1 cellular context compared by ENCODE assay signal in genomic region chr1:54199765-54200518, GRCh38.
TF ChIP-seq lines count a peak whose summit lies in the region.

A gene with protein sequence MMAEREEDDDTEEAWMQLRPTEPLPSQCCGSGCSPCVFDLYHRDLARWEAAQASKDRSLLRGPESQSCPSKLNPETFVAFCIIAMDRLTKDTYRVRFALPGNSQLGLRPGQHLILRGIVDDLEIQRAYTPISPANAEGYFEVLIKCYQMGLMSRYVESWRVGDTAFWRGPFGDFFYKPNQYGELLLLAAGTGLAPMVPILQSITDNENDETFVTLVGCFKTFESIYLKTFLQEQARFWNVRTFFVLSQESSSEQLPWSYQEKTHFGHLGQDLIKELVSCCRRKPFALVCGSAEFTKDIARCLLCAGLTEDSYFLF (minus strand): TSS chr1:54200030. CDS start chr1:54195616, 4,414 bp downstream.
TSS of gene MRPL37 (plus strand) at chr1:54200167. CDS start at chr1:54200244, 77 bp downstream.

TF ChIP-seq in HepG2, 621 proteins besides CTCF, POLR2A, EP300 and RAD21 (continued from another document and continues in another):
- TF ChIP-seq, protein P1, sequence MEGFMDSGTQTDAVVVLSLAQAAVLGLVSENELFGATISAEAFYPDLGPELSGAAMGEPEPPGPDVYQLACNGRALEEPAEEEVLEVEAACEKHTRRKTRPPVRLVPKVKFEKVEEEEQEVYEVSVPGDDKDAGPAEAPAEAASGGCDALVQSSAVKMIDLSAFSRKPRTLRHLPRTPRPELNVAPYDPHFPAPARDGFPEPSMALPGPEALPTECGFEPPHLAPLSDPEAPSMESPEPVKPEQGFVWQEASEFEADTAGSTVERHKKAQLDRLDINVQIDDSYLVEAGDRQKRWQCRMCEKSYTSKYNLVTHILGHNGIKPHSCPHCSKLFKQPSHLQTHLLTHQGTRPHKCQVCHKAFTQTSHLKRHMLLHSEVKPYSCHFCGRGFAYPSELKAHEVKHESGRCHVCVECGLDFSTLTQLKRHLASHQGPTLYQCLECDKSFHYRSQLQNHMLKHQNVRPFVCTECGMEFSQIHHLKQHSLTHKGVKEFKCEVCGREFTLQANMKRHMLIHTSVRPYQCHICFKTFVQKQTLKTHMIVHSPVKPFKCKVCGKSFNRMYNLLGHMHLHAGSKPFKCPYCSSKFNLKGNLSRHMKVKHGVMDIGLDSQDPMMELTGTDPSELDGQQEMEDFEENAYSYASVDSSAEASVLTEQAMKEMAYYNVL (CRISPR knock-in tag; IDR thresholded peaks at IDR 0.05; ENCODE audit: borderline replicate concordance) = no peak
- TF ChIP-seq BORCS8-MEF2B (CRISPR knock-in tag; IDR thresholded peaks at IDR 0.05) = no peak; the same call in 1 of the 2 replicates
- no peak for TF ChIP-seq SCMH1 (CRISPR knock-in tag; IDR thresholded peaks at IDR 0.05; ENCODE audit: borderline replicate concordance)
- no peak for TF ChIP-seq ZNF7 (CRISPR knock-in tag; IDR thresholded peaks at IDR 0.05)
- TF ChIP-seq GATAD1 (CRISPR knock-in tag; IDR thresholded peaks at IDR 0.05) = peak; percentile 93
- TF ChIP-seq, protein P2, sequence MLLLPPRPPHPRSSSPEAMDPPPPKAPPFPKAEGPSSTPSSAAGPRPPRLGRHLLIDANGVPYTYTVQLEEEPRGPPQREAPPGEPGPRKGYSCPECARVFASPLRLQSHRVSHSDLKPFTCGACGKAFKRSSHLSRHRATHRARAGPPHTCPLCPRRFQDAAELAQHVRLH (CRISPR knock-in tag; IDR thresholded peaks at IDR 0.05; ENCODE audit: borderline replicate concordance, low read depth) = peak; percentile 39; the same call in 1 of the 2 replicates
- no peak for TF ChIP-seq ZMYM2 (CRISPR knock-in tag; IDR thresholded peaks at IDR 0.05)
- no peak; the same call in 1 of the 2 replicates for TF ChIP-seq GLMP (CRISPR knock-in tag; IDR thresholded peaks at IDR 0.05; ENCODE audit: borderline replicate concordance)
- peak; percentile 91 for TF ChIP-seq ZNF558 (CRISPR knock-in tag; IDR thresholded peaks at IDR 0.05; ENCODE audit: borderline replicate concordance)
- TF ChIP-seq ZBTB26 (CRISPR knock-in tag; IDR thresholded peaks at IDR 0.05; ENCODE audit: borderline replicate concordance) = no peak
- TF ChIP-seq ZNF550 (CRISPR knock-in tag; IDR thresholded peaks at IDR 0.05; ENCODE audit: borderline replicate concordance) = no peak
- no peak for TF ChIP-seq PRDM15 (CRISPR knock-in tag; IDR thresholded peaks at IDR 0.05)
- TF ChIP-seq, protein P3, sequence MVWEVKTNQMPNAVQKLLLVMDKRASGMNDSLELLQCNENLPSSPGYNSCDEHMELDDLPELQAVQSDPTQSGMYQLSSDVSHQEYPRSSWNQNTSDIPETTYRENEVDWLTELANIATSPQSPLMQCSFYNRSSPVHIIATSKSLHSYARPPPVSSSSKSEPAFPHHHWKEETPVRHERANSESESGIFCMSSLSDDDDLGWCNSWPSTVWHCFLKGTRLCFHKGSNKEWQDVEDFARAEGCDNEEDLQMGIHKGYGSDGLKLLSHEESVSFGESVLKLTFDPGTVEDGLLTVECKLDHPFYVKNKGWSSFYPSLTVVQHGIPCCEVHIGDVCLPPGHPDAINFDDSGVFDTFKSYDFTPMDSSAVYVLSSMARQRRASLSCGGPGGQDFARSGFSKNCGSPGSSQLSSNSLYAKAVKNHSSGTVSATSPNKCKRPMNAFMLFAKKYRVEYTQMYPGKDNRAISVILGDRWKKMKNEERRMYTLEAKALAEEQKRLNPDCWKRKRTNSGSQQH (CRISPR knock-in tag; IDR thresholded peaks at IDR 0.05; ENCODE audit: low read depth) = peak; percentile 46; the same call in 1 of the 2 replicates
- TF ChIP-seq YEATS2 (CRISPR knock-in tag; IDR thresholded peaks at IDR 0.05; ENCODE audit: borderline replicate concordance) = peak; percentile 64; the same call in 1 of the 2 replicates
- TF ChIP-seq PAF1 (CRISPR knock-in tag; IDR thresholded peaks at IDR 0.05) = no peak
- TF ChIP-seq KAT7 (CRISPR knock-in tag; IDR thresholded peaks at IDR 0.05; ENCODE audit: borderline replicate concordance) = peak; percentile 73; the same call in 1 of the 2 replicates
- no peak; the same call in 1 of the 2 replicates for TF ChIP-seq ZMYM3 (CRISPR knock-in tag; IDR thresholded peaks at IDR 0.05)
- TF ChIP-seq, protein P4, sequence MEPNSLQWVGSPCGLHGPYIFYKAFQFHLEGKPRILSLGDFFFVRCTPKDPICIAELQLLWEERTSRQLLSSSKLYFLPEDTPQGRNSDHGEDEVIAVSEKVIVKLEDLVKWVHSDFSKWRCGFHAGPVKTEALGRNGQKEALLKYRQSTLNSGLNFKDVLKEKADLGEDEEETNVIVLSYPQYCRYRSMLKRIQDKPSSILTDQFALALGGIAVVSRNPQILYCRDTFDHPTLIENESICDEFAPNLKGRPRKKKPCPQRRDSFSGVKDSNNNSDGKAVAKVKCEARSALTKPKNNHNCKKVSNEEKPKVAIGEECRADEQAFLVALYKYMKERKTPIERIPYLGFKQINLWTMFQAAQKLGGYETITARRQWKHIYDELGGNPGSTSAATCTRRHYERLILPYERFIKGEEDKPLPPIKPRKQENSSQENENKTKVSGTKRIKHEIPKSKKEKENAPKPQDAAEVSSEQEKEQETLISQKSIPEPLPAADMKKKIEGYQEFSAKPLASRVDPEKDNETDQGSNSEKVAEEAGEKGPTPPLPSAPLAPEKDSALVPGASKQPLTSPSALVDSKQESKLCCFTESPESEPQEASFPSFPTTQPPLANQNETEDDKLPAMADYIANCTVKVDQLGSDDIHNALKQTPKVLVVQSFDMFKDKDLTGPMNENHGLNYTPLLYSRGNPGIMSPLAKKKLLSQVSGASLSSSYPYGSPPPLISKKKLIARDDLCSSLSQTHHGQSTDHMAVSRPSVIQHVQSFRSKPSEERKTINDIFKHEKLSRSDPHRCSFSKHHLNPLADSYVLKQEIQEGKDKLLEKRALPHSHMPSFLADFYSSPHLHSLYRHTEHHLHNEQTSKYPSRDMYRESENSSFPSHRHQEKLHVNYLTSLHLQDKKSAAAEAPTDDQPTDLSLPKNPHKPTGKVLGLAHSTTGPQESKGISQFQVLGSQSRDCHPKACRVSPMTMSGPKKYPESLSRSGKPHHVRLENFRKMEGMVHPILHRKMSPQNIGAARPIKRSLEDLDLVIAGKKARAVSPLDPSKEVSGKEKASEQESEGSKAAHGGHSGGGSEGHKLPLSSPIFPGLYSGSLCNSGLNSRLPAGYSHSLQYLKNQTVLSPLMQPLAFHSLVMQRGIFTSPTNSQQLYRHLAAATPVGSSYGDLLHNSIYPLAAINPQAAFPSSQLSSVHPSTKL (CRISPR knock-in tag; IDR thresholded peaks at IDR 0.05) = peak; percentile 34; the same call in 1 of the 2 replicates
- TF ChIP-seq LCORL (IDR thresholded peaks at IDR 0.05) = no peak
- peak; percentile 50; the same call in 1 of the 2 replicates for TF ChIP-seq LCORL (CRISPR knock-in tag; IDR thresholded peaks at IDR 0.05)
- TF ChIP-seq HOXA9 (CRISPR knock-in tag; IDR thresholded peaks at IDR 0.05; ENCODE audit: borderline replicate concordance) = no peak
- no peak for TF ChIP-seq ZNF382 (CRISPR knock-in tag; IDR thresholded peaks at IDR 0.05; ENCODE audit: borderline replicate concordance)
- no peak for TF ChIP-seq JDP2 (CRISPR knock-in tag; IDR thresholded peaks at IDR 0.05; ENCODE audit: borderline replicate concordance)
- TF ChIP-seq E2F1 (CRISPR knock-in tag; IDR thresholded peaks at IDR 0.05) = peak; percentile 98
- TF ChIP-seq ATF7 (IDR thresholded peaks at IDR 0.05) = no peak
- TF ChIP-seq ATF7 (CRISPR knock-in tag; IDR thresholded peaks at IDR 0.05) = no peak
- TF ChIP-seq ZNF619 (CRISPR knock-in tag; IDR thresholded peaks at IDR 0.05) = 0 out of 2 replicates have a peak, but pooled peaks have one; percentile 12
- peak; percentile 96 for TF ChIP-seq YY1 (IDR thresholded peaks at IDR 0.05; ENCODE audit: insufficient read depth, insufficient replicate concordance, low read depth, low read length)
- no peak for TF ChIP-seq ZBTB7A (CRISPR knock-in tag; IDR thresholded peaks at IDR 0.05)
- no peak for TF ChIP-seq FOXM1 (CRISPR knock-in tag; IDR thresholded peaks at IDR 0.05)
- TF ChIP-seq, protein P5, sequence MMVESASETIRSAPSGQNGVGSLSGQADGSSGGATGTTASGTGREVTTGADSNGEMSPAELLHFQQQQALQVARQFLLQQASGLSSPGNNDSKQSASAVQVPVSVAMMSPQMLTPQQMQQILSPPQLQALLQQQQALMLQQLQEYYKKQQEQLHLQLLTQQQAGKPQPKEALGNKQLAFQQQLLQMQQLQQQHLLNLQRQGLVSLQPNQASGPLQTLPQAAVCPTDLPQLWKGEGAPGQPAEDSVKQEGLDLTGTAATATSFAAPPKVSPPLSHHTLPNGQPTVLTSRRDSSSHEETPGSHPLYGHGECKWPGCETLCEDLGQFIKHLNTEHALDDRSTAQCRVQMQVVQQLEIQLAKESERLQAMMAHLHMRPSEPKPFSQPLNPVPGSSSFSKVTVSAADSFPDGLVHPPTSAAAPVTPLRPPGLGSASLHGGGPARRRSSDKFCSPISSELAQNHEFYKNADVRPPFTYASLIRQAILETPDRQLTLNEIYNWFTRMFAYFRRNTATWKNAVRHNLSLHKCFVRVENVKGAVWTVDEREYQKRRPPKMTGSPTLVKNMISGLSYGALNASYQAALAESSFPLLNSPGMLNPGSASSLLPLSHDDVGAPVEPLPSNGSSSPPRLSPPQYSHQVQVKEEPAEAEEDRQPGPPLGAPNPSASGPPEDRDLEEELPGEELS (CRISPR knock-in tag; IDR thresholded peaks at IDR 0.05) = peak; percentile 34
- TF ChIP-seq PREB (CRISPR knock-in tag; IDR thresholded peaks at IDR 0.05) = no peak
- TF ChIP-seq ZNF780A (CRISPR knock-in tag; IDR thresholded peaks at IDR 0.05) = no peak
